Comparison of ENCODE assay signal across 30 cellular contexts in the genomic region with DNA sequence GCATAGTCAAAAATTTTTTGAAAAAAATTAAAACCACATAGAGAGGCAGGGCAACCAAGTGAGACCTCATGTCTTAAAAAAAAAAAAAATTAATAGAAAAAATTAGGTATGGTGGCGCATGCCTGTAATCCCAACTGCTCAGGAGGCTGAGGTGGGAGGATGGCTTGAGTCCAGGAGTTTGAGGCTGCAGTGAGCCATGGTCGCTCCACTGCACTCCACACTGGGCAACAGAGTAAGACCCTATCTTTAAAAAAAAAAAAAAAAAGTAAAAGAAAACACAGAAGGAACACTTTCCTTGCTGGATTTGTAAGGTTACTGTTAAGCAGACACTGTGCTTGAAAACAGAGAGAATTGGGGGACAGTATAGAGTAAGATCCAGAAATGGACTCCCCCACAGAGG. TPM values are rescaled to one million over a fixed set of nuclear protein-coding genes. Genes with fewer than 3 reads are reported as not detected.
"Had no signal": no experiment of that assay in that cellular context is flagged by ENCODE, and none has a peak within 500 bp of the region (broad histone marks: within the 10 kb centered on the region; RNA-seq: fewer than 3 reads in every experiment).

No MANE protein-coding gene starts in this region.

- H3K79me2 ChIP-seq: hepatocyte, parathyroid adenoma had no signal

- H3K9me3 ChIP-seq: neutrophil, right lobe of liver, stomach, testis, thyroid gland, transverse colon, upper lobe of left lung, vagina had no signal

- H3K27me3 Mint-ChIP-seq: naive B cell; stimulated activated naive B cell treated with anti-CD40 and anti-IgM and Interleukin-4, amounts not matched to agents 10 μg/mL and 1 μg/mL and 100 μg/mL, for 72 hours had no signal

- H3K9ac ChIP-seq: neural progenitor cell, parathyroid adenoma had no signal

- H2AFZ ChIP-seq: hepatocyte, neural progenitor cell, parathyroid adenoma had no signal

- H3K4me1 Mint-ChIP-seq: natural killer cell had no signal

- H3K27ac Mint-ChIP-seq: mesothelial cell of epicardium, natural killer cell, nephron progenitor cell, neural progenitor cell had no signal

- H3K27ac ChIP-seq: hepatocyte, neural progenitor cell, parathyroid adenoma, psoas muscle, right lobe of liver, stomach, testis, thyroid gland, upper lobe of left lung, vagina had no signal

- H3K4me3 Mint-ChIP-seq: mesothelial cell of epicardium; naive B cell; natural killer cell; nephron progenitor cell; neural progenitor cell; stimulated activated naive B cell treated with anti-CD40 and anti-IgM and Interleukin-4, amounts not matched to agents 10 μg/mL and 1 μg/mL and 100 μg/mL, for 72 hours had no signal

- H3K4me3 ChIP-seq: hepatocyte, lung, neural progenitor cell, psoas muscle, right lobe of liver, smooth muscle cell, stomach, testis, thyroid gland, transverse colon, upper lobe of left lung, vagina had no signal

- H3K4me1 ChIP-seq: neural progenitor cell, parathyroid adenoma, psoas muscle, right lobe of liver, testis, transverse colon, upper lobe of left lung had no signal

- H3K36me3 Mint-ChIP-seq: mesothelial cell of epicardium, natural killer cell, neural progenitor cell had no signal

- H3K36me3 ChIP-seq: neural progenitor cell, right lobe of liver, stomach, thyroid gland, transverse colon, vagina had no signal

- DNase-seq: kidney glomerular epithelial cell; left cardiac atrium; mesendoderm; naive B cell; natural killer cell; nephron progenitor cell; occipital lobe; psoas muscle; right lobe of liver; stimulated activated CD4-positive, alpha-beta T cell treated with anti-CD3 and anti-CD28 coated beads, Interleukin-1b, Interleukin-23, amount 100 ng/mL, for 48 hours; stimulated activated CD4-positive, alpha-beta T cell treated with anti-CD3 and anti-CD28 coated beads, Interleukin-2, amount 100 ng/mL, for 48 hours; stimulated activated CD4-positive, alpha-beta T cell treated with anti-CD3 and anti-CD28 coated beads, Interleukin-4, amount 100 ng/mL, for 4 hours; stimulated activated CD8-positive, alpha-beta memory T cell treated with anti-CD3 and anti-CD28 coated beads, Interleukin-4, amount 100 ng/mL, for 48 hours; stimulated activated naive B cell treated with anti-CD40 and anti-IgM and Interleukin-4, amounts not matched to agents 10 μg/mL and 1 μg/mL and 100 μg/mL, for 72 hours; stimulated activated naive CD8-positive, alpha-beta T cell treated with anti-CD3 and anti-CD28 coated beads, Interleukin-15, Interleukin-2, amounts not matched to agents 100 U/mL and 50 U/mL, for 24 hours; stomach; testis; thyroid gland; transverse colon; upper lobe of left lung had no signal

- ATAC-seq: left cardiac atrium; left lobe of liver; natural killer cell; psoas muscle; right lobe of liver; stimulated activated naive B cell treated with anti-CD40 and anti-IgM and Interleukin-4, amounts not matched to agents 10 μg/mL and 1 μg/mL and 100 μg/mL, for 72 hours; stimulated activated naive CD8-positive, alpha-beta T cell treated with anti-CD3 and anti-CD28 coated beads, Interleukin-15, Interleukin-2, amounts not matched to agents 100 U/mL and 50 U/mL, for 24 hours had no signal

- H3K4me2 ChIP-seq: hepatocyte, neural progenitor cell, smooth muscle cell had no signal

- H3K27me3 ChIP-seq: hepatocyte, neural progenitor cell, neutrophil, right lobe of liver, testis, thyroid gland, upper lobe of left lung, vagina had no signal

- H3K9me3 Mint-ChIP-seq: natural killer cell had no signal

RNA-seq across cellular contexts. Expression of gene ALOX5, which starts 58.1 kb away (rescaled TPM):
- total RNA-seq: osteocyte had no signal
